ENCODE assay signal across 1 cellular context in the genomic region with DNA sequence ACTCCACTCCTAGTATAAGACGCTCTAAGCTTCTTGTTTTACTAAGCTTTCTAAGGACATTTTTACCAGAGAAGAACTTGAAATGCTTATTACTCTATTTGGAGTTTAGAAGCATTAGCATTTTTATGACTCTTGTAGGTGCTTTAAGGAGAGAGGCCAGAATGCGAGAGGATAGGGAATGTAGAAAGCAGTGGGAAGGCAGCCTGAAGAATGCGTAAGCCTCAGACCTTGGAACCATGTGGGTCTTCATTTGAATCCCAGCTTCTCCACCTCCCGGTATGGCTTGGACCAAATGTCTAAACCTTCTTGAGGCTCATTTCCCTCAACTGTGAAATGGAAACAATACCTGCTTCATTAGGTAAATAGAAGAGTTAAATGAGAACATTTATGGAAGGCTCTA.
TF ChIP-seq lines count a peak whose summit lies in the region.

No MANE protein-coding gene starts in this region.

TF ChIP-seq in GM23338, 12 proteins besides CTCF, POLR2A, EP300 and RAD21:
- TF ChIP-seq POLR2AphosphoS5 (IDR thresholded peaks at IDR 0.05; ENCODE audit: low read depth) = no peak
- peak; percentile 69 for TF ChIP-seq ZNF462 (CRISPR knock-in tag; IDR thresholded peaks at IDR 0.05)
- TF ChIP-seq ZNF331 (CRISPR knock-in tag; IDR thresholded peaks at IDR 0.05; ENCODE audit: low read depth) = no peak
- no peak for TF ChIP-seq EZH2 (IDR thresholded peaks at IDR 0.05; ENCODE audit: low read depth, unreplicated experiment)
- TF ChIP-seq STAT1 (IDR thresholded peaks at IDR 0.05; ENCODE audit: unreplicated experiment) = no peak
- TF ChIP-seq NANOG (IDR thresholded peaks at IDR 0.05; ENCODE audit: borderline replicate concordance) = no peak
